8 cellular contexts compared by ENCODE assay signal in genomic region chr22:46335201-46336118, GRCh38. TPM values are rescaled to one million over a fixed set of nuclear protein-coding genes. Genes with fewer than 3 reads are reported as not detected.
A peak's percentile ranks its signal among the peaks of the same experiment; 100 is the strongest.
DNase-seq lines count a peak whose midpoint lies in the region; ATAC-seq and TF ChIP-seq lines count a peak whose summit lies in the region.

TRMU (plus strand) TSS chr22:46335714; CDS start chr22:46335765, 51 bp downstream.

- TF ChIP-seq CTCF in A673 (conservative IDR thresholded peaks at IDR 0.05; ENCODE audit: low read depth, low read length) (no peak), left lung (IDR thresholded peaks at IDR 0.05) (no peak)

- H3K4me3 ChIP-seq in A673 (ENCODE audit: low read depth, low read length, poor library complexity, severe bottlenecking) = peak within 1 kb of the TSS; percentile 100
- peak within 1 kb of the TSS; percentile 90 to 99 for H3K4me3 ChIP-seq in left lung

- no peaks in the 10 kb centered on the region for H3K27me3 Mint-ChIP-seq in activated CD4-positive, alpha-beta T cell treated with anti-CD3 and anti-CD28 coated beads, Interleukin-2, amount 10 ng/mL, durations not matched to agents 7 days and 5 days
- H3K27me3 Mint-ChIP-seq in dendritic cell treated with granulocyte-macrophage colony-stimulating factor and Interleukin-4, amounts not matched to agents 40 ng/mL and 50 ng/mL, for 4 days = no peaks in the 10 kb centered on the region

- H3K4me3 Mint-ChIP-seq in activated CD4-positive, alpha-beta T cell treated with anti-CD3 and anti-CD28 coated beads, Interleukin-2, amount 10 ng/mL, durations not matched to agents 7 days and 5 days = peak within 1 kb of the TSS; percentile 98
- peak within 1 kb of the TSS; percentile 88 for H3K4me3 Mint-ChIP-seq in dendritic cell treated with granulocyte-macrophage colony-stimulating factor and Interleukin-4, amounts not matched to agents 40 ng/mL and 50 ng/mL, for 4 days

- DNase-seq in A673 (ENCODE audit: low spot score) (peak; percentile 87), NCI-H524 (lab: John Stamatoyannopoulos, UW) (peak; percentile 50 to 86), left lung (peak; percentile 87 to 98)
- peak; percentile 77 for DNase-seq in activated CD4-positive, alpha-beta T cell treated with anti-CD3 and anti-CD28 coated beads, Interleukin-2, amount 10 ng/mL, durations not matched to agents 7 days and 5 days
- DNase-seq in stimulated activated CD4-positive, alpha-beta T cell treated with anti-CD3 and anti-CD28 coated beads, Interleukin-2, amount 100 ng/mL, for 4 hours (ENCODE audit: low read depth) = peak; percentile 55

- H3K36me3 ChIP-seq in A673 (ENCODE audit: insufficient read depth, low read length, poor library complexity, severe bottlenecking) = peaks cover 58% of the 10 kb centered on the region
- peaks cover 0 to 41% of the 10 kb centered on the region in 2 donors for H3K36me3 ChIP-seq in left lung

- intact Hi-C loops in A673 (cut with micrococcal nuclease; ENCODE audit: unreplicated experiment) = no loop called here
- intact Hi-C loops in dendritic cell treated with granulocyte-macrophage colony-stimulating factor and Interleukin-4, amounts not matched to agents 40 ng/mL and 50 ng/mL, for 4 days (cut with micrococcal nuclease) = loop anchor here (1.0 kb wide), 1 partner anchor 39 kb away; the partner anchor contains the start of gene GTSE1
- intact Hi-C loops in left lung (cut with DNase I) = no loop called here

- no peaks in the 10 kb centered on the region for H3K27me3 ChIP-seq in A673 (replicated peaks; ENCODE audit: insufficient read depth, low read depth, low read length, poor library complexity)
- H3K27me3 ChIP-seq in left lung = no peaks in the 10 kb centered on the region

- peak; percentile 77 for ATAC-seq in HG03103 (IDR thresholded peaks at IDR 0.05; ENCODE audit: low read depth, unreplicated experiment)
- peak; percentile 97 for ATAC-seq in left lung

- H3K27ac ChIP-seq in A673 (ENCODE audit: low read depth, low read length, poor library complexity, severe bottlenecking) = peak within 1 kb of the TSS; percentile 90
- H3K27ac ChIP-seq in left lung = peak within 1 kb of the TSS; percentile 89 to 90

- H3K4me1 ChIP-seq in A673 (ENCODE audit: insufficient read depth, low read length, poor library complexity, severe bottlenecking) = no peaks in the 10 kb centered on the region
- peaks cover 6 to 20% of the 10 kb centered on the region in 2 donors for H3K4me1 ChIP-seq in left lung

- H3K27ac Mint-ChIP-seq in activated CD4-positive, alpha-beta T cell treated with anti-CD3 and anti-CD28 coated beads, Interleukin-2, amount 10 ng/mL, durations not matched to agents 7 days and 5 days = peak within 1 kb of the TSS; percentile 95
- peak within 1 kb of the TSS; percentile 97 for H3K27ac Mint-ChIP-seq in dendritic cell treated with granulocyte-macrophage colony-stimulating factor and Interleukin-4, amounts not matched to agents 40 ng/mL and 50 ng/mL, for 4 days

- POLR2A ChIA-PET in A673 (lab: Charles Lee; ENCODE audit: low non-redundant PET) = interaction anchor here (0.7 kb wide), 1 partner anchor 188 kb away, joined by 5 read pairs; no protein-coding TSS in a partner anchor
- POLR2A ChIA-PET in activated CD4-positive, alpha-beta T cell treated with anti-CD3 and anti-CD28 coated beads, Interleukin-2, amount 10 ng/mL, durations not matched to agents 7 days and 5 days (lab: Charles Lee) = interaction anchor here (0.6 kb wide), 1 partner anchor 47 kb away, joined by 3 read pairs; no protein-coding TSS in a partner anchor

- H3K36me3 Mint-ChIP-seq in activated CD4-positive, alpha-beta T cell treated with anti-CD3 and anti-CD28 coated beads, Interleukin-2, amount 10 ng/mL, durations not matched to agents 7 days and 5 days (ENCODE audit: low read depth) = peaks cover 40% of the 10 kb centered on the region
- peaks cover 44% of the 10 kb centered on the region for H3K36me3 Mint-ChIP-seq in dendritic cell treated with granulocyte-macrophage colony-stimulating factor and Interleukin-4, amounts not matched to agents 40 ng/mL and 50 ng/mL, for 4 days (ENCODE audit: low read depth)

- H3K4me1 Mint-ChIP-seq in activated CD4-positive, alpha-beta T cell treated with anti-CD3 and anti-CD28 coated beads, Interleukin-2, amount 10 ng/mL, durations not matched to agents 7 days and 5 days = peaks cover 35% of the 10 kb centered on the region
- H3K4me1 Mint-ChIP-seq in dendritic cell treated with granulocyte-macrophage colony-stimulating factor and Interleukin-4, amounts not matched to agents 40 ng/mL and 50 ng/mL, for 4 days (ENCODE audit: low read depth) = peaks cover 15% of the 10 kb centered on the region

- TSS peak; percentile 94 for BruUV-seq in A673 (replicated peaks; lab: Mats Ljungman, UMichigan)

- H3K9me3 Mint-ChIP-seq in activated CD4-positive, alpha-beta T cell treated with anti-CD3 and anti-CD28 coated beads, Interleukin-2, amount 10 ng/mL, durations not matched to agents 7 days and 5 days = no peaks in the 10 kb centered on the region
- no peaks in the 10 kb centered on the region for H3K9me3 Mint-ChIP-seq in dendritic cell treated with granulocyte-macrophage colony-stimulating factor and Interleukin-4, amounts not matched to agents 40 ng/mL and 50 ng/mL, for 4 days

- CTCF ChIA-PET in A673 (lab: Charles Lee) = no interaction called here
- CTCF ChIA-PET in activated CD4-positive, alpha-beta T cell treated with anti-CD3 and anti-CD28 coated beads, Interleukin-2, amount 10 ng/mL, durations not matched to agents 7 days and 5 days (lab: Charles Lee) = interaction anchor here (0.7 to 3.1 kb wide), 4 partner anchors 9 to 216 kb away, joined by 3 to 10 read pairs (median 4); no protein-coding TSS in a partner anchor

- peak; percentile 81 for TF ChIP-seq POLR2A in GM18526 (IDR thresholded peaks at IDR 0.05; ENCODE audit: extremely low read depth, insufficient read length)

- H3K9me3 ChIP-seq in A673 (ENCODE audit: low read depth, low read length, poor library complexity, severe bottlenecking) = no peaks in the 10 kb centered on the region
- no peaks in the 10 kb centered on the region for H3K9me3 ChIP-seq in left lung

RNA-seq across cellular contexts. Expression of gene TRMU, which starts in this region (rescaled TPM):
- total RNA-seq in A673 (2021) = 83.0 and 90.1 TPM in 2 replicates
- 10 to 100 TPM; 74.3 to 74.4 TPM for total RNA-seq in activated CD4-positive, alpha-beta T cell treated with anti-CD3 and anti-CD28 coated beads, Interleukin-2, amount 10 ng/mL, durations not matched to agents 7 days and 5 days
- total RNA-seq in left lung = 10 to 100 TPM; 34.1 to 35.8 TPM

Comparison
In these comparisons a context has a peak if more than half of its experiments do, and no peak if none do; other contexts are left out.
1. Peak in every context shown above with its lines: DNase-seq, ATAC-seq, H3K4me3 ChIP-seq and H3K27ac ChIP-seq.